In the genomic region with DNA sequence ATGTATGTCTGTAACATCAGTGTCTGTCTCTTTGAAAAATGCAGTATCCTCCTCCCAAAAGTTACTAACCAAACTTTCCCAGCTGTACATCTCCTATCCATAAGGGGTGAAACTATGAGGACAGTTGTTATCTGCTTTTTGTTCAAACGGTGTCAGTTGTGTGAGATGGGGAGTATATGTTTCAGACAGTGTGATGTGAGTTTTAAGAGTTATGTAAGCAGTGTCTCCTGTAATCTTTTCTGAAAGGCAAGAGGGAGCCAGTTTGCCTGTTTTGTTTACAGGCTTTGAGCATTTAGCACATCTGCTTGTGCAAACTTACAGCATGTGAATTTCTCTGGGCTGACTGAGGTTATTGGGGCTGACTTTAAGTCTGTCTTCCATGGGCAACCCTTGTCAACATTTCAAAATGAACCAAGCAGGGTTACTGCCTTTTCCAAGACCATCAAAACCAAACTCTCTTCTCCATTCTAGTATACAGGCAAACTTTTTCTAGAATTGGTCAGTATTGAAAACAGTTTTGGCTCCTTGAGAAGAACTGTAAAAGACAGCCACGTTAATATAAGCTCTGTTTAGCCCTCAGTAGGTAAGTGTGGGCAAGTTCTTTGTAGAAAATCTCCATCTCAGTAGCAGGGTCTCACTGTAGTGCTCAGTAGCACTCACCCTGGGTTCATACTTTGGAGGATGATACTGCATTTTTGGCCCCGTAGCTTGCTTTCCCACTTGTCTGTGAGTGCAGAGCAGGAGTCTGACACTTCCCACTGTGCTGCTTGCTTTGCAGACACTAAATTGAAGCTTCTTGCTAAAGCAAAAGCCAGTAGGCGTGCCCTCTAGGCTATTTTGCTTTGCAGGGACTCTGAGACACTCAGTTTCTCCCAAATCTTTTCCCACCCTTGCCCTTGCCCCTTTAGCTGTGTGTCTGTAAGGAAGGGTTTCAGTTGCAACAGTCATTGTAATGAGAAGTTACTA, we compare ENCODE assay signal across 9 cellular contexts. TPM values are rescaled to one million over a fixed set of nuclear protein-coding genes. Genes with fewer than 3 reads are reported as not detected.
A peak's percentile ranks its signal among the peaks of the same experiment; 100 is the strongest.
DNase-seq lines count a peak whose midpoint lies in the region; ATAC-seq, FAIRE-seq and TF ChIP-seq lines count a peak whose summit lies in the region.
"Had no signal": no experiment of that assay in that cellular context is flagged by ENCODE, and none has a peak within 500 bp of the region (broad histone marks: within the 10 kb centered on the region; RNA-seq: fewer than 3 reads in every experiment).

No MANE protein-coding gene starts in this region.

- intact Hi-C loops in pancreas (cut with DNase I): no loop called here

- H3K4me2 ChIP-seq in GM23338: no peak overlapping the region

- H3K4me1 Mint-ChIP-seq in GM23338: peaks cover 23% of the 10 kb centered on the region

- H3K4me1 ChIP-seq in GM23338 (ENCODE audit: insufficient read depth) (peaks cover 11% of the 10 kb centered on the region; the same call in 1 of the 2 replicates), esophagus (ENCODE audit: control insufficient read depth in 2 of 2, insufficient read depth in 2 of 2, low read length in 1 of 2) (peaks cover 0 to 3% of the 10 kb centered on the region in 2 donors), pancreas (peaks cover 10 to 24% (median 11%) of the 10 kb centered on the region in 3 donors)

- no peaks in the 10 kb centered on the region for H3K27me3 ChIP-seq in GM23338 (ENCODE audit: insufficient read depth)
- no peaks in the 10 kb centered on the region for H3K27me3 ChIP-seq in esophagus (ENCODE audit: control insufficient read depth in 1 of 2, insufficient read depth in 2 of 2, low read length in 2 of 2)
- no peaks in the 10 kb centered on the region for H3K27me3 ChIP-seq in pancreas
- H3K27me3 ChIP-seq: cardiac muscle cell had no signal

- 0 out of 2 replicates have a peak, but pooled peaks cover 9% of the 10 kb centered on the region for H3K79me2 ChIP-seq in GM23338 (replicated peaks; ENCODE audit: insufficient read depth)

- peak; percentile 45 for ATAC-seq in GM23338
- ATAC-seq in pancreas: peak in 3 of 4 donors; percentile 42 to 61 (median 57)
- no peak for ATAC-seq in HG03139 (IDR thresholded peaks at IDR 0.05; ENCODE audit: unreplicated experiment)
- no peak for ATAC-seq in GM21367 (IDR thresholded peaks at IDR 0.05; ENCODE audit: unreplicated experiment)

- H3K4me3 Mint-ChIP-seq in GM23338: no peak overlapping the region

- FAIRE-seq in pancreas (lab: Jason Lieb, UNC): no peak
- FAIRE-seq in D721Med (lab: Jason Lieb, UNC): no peak

- DNase-seq in GM23338 (ENCODE audit: low spot score): no peak
- DNase-seq in T-helper 9 cell: peak; percentile 6
- DNase-seq in pancreas: no peak
- no peak for DNase-seq in D721Med (ENCODE audit: insufficient read length, low spot score)
- no peak for DNase-seq in iPS-NIHi11 (ENCODE audit: low spot score)

- no peaks in the 10 kb centered on the region for H3F3A ChIP-seq in GM23338 (replicated peaks; ENCODE audit: low read depth)

- WGBS in esophagus, 2 donors: 27 to 29% methylated on average over 4 of the region's 4 CpGs
- WGBS in pancreas, 2 donors: 38 to 42% methylated on average over 4 of the region's 4 CpGs

- peak overlapping the region; percentile 72 for H3K27ac ChIP-seq in GM23338 (ENCODE audit: low read depth)
- peak overlapping the region; percentile 95 to 97 for H3K27ac ChIP-seq in esophagus (ENCODE audit: low read depth in 2 of 2, low read length in 1 of 2)
- H3K27ac ChIP-seq in pancreas: peak overlapping the region in 2 of 4 donors; percentile 55 to 61
- H3K27ac ChIP-seq: cardiac muscle cell had no signal

- no peak overlapping the region for H2AFZ ChIP-seq in GM23338

- no peak overlapping the region for H3K4me3 ChIP-seq in GM23338
- H3K4me3 ChIP-seq in esophagus (ENCODE audit: low read depth in 1 of 2, low read length in 2 of 2): peak overlapping the region; percentile 36 to 49
- H3K4me3 ChIP-seq in pancreas: no peak overlapping the region
- H3K4me3 ChIP-seq: cardiac muscle cell had no signal

- no peaks in the 10 kb centered on the region for H3K9me3 Mint-ChIP-seq in GM23338

- H3K36me3 ChIP-seq in GM23338 (ENCODE audit: insufficient read depth) (peaks cover 20% of the 10 kb centered on the region; the same call in 1 of the 2 replicates), esophagus (ENCODE audit: control insufficient read depth in 2 of 2, insufficient read depth in 2 of 2, low read length in 1 of 2) (no peaks in the 10 kb centered on the region), pancreas (no peaks in the 10 kb centered on the region)
- H3K36me3 ChIP-seq: cardiac muscle cell had no signal

- peaks cover 31% of the 10 kb centered on the region for H3K36me3 Mint-ChIP-seq in GM23338 (ENCODE audit: low read depth)

- H4K20me1 ChIP-seq in GM23338 (replicated peaks; ENCODE audit: insufficient read depth): peaks cover 11% of the 10 kb centered on the region

- TF ChIP-seq CTCF in GM23338 (conservative IDR thresholded peaks at IDR 0.05; ENCODE audit: low read depth in 2 of 2) (no peak), pancreas (IDR thresholded peaks at IDR 0.05) (no peak), D721Med (IDR thresholded peaks at IDR 0.05; ENCODE audit: insufficient read depth, missing control alignments) (no peak)

- peaks cover 4% of the 10 kb centered on the region for H3K27me3 Mint-ChIP-seq in GM23338 (ENCODE audit: insufficient read depth, low read depth, poor library complexity)

- H3K9me3 ChIP-seq in esophagus (ENCODE audit: control insufficient read depth in 2 of 2, insufficient read depth in 1 of 2, low read depth in 1 of 2, low read length in 1 of 2) (no peaks in the 10 kb centered on the region), pancreas (no peaks in the 10 kb centered on the region)

- no peaks in the 10 kb centered on the region for H3K9me2 ChIP-seq in GM23338 (ENCODE audit: insufficient read depth)

- peak overlapping the region; percentile 90 for H3K27ac Mint-ChIP-seq in GM23338

RNA-seq across cellular contexts. Expression of gene CACYBP, which starts 34.5 kb away (rescaled TPM):
- total RNA-seq in GM23338 (2014; rRNA removed; shearing (Covaris generic)): 186 and 209 TPM in 2 replicates
- polyA plus RNA-seq in GM23338 (2016; fragmentation: Nextera tagmentation; extraction: Ambion mirVana) (331 and 453 TPM in 2 replicates), esophagus (10 to 100 TPM; 24.2 to 66.8 TPM), pancreas (10 to 100 TPM; 14.0 to 34.7 TPM)
- 10 to 100 TPM; 23.0 to 35.2 (median 25.7) TPM for total RNA-seq in pancreas

RNA-seq across cellular contexts. Expression of gene MRPS14, which starts 57.9 kb away (rescaled TPM):
- total RNA-seq in GM23338 (2014; rRNA removed; shearing (Covaris generic)): 18.5 and 21.7 TPM in 2 replicates
- 75.7 and 77.7 TPM in 2 replicates for polyA plus RNA-seq in GM23338 (2016; fragmentation: Nextera tagmentation; extraction: Ambion mirVana)
- polyA plus RNA-seq in esophagus: 10 to 100 TPM in 1 of 2 donors, 1 to 10 TPM in 1; 6.7 to 21.2 TPM
- total RNA-seq in pancreas: 10 to 100 TPM in 5 of 6 donors, 1 to 10 TPM in 1; 9.9 to 19.9 (median 15.6) TPM
- polyA plus RNA-seq in pancreas: 10 to 100 TPM in 1 of 2 donors, 1 to 10 TPM in 1; 6.8 to 16.2 TPM

Comparison
In these comparisons a context has a peak if more than half of its experiments do, and no peak if none do; other contexts are left out.
1. ATAC-seq: peak in GM23338 (single experiment) and pancreas (3 of 4); none in HG03139 (single experiment) and GM21367 (single experiment).
2. H3K4me3 ChIP-seq: peak in esophagus (2 of 2); none in GM23338 (single experiment) and pancreas (0 of 4).